Comparison of ENCODE assay signal across 1 cellular context in the genomic region with DNA sequence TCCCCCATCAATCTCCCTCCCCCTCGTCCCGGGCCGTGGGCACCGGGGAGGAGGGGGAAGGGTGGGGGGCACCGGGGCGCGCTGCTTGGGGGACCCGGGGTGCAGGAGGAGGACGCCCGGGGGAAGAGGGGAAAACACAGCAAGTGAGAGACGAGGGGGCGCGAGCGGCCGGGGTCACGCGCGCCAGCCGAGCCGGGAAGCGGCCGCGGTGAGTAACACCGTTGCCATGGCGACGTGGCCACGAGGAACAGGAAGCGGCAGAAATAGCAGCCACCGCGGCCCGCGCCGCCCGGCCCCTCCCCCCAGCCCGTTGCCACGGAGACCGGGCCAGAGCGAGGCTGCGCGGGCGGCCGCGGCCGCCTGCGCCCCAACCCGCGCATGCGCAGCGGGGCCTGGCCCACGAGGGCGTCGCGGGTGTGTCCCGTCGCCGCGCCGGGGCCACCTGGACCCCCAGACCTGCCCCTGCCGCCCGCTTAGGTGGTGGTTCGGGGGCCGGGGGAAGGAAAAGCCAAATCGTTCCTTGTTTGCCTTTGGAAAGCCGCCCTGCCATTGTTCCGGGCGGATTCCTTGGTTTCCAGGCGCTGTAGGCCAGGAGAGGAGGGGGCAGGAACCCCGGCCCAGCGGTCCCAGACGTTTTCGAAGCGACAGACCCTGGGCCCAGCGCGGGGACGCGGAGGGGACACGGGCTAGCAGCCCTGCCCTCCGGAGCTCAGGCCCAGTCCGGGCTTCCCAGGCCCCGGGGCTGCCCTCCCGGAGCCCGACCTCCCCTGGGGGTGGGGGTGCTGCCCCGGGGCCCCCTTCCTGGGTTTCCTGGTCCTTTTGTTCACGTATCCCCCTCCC.
TF ChIP-seq lines count a peak whose summit lies in the region.

No MANE protein-coding gene starts in this region.

TF ChIP-seq in HepG2, 621 proteins besides CTCF, POLR2A, EP300 and RAD21 (continued from another document and continues in another):
- TF ChIP-seq, protein P1, sequence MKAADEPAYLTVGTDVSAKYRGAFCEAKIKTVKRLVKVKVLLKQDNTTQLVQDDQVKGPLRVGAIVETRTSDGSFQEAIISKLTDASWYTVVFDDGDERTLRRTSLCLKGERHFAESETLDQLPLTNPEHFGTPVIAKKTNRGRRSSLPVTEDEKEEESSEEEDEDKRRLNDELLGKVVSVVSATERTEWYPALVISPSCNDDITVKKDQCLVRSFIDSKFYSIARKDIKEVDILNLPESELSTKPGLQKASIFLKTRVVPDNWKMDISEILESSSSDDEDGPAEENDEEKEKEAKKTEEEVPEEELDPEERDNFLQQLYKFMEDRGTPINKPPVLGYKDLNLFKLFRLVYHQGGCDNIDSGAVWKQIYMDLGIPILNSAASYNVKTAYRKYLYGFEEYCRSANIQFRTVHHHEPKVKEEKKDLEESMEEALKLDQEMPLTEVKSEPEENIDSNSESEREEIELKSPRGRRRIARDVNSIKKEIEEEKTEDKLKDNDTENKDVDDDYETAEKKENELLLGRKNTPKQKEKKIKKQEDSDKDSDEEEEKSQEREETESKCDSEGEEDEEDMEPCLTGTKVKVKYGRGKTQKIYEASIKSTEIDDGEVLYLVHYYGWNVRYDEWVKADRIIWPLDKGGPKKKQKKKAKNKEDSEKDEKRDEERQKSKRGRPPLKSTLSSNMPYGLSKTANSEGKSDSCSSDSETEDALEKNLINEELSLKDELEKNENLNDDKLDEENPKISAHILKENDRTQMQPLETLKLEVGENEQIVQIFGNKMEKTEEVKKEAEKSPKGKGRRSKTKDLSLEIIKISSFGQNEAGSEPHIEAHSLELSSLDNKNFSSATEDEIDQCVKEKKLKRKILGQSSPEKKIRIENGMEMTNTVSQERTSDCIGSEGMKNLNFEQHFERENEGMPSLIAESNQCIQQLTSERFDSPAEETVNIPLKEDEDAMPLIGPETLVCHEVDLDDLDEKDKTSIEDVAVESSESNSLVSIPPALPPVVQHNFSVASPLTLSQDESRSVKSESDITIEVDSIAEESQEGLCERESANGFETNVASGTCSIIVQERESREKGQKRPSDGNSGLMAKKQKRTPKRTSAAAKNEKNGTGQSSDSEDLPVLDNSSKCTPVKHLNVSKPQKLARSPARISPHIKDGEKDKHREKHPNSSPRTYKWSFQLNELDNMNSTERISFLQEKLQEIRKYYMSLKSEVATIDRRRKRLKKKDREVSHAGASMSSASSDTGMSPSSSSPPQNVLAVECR (CRISPR knock-in tag; IDR thresholded peaks at IDR 0.05; ENCODE audit: borderline replicate concordance), result peak; percentile 65; the same call in 1 of the 2 replicates
- TF ChIP-seq PRPF4 (IDR thresholded peaks at IDR 0.05; ENCODE audit: low read depth, low read length, poor library complexity, severe bottlenecking) (no peak), KLF11 (CRISPR knock-in tag; IDR thresholded peaks at IDR 0.05) (no peak), SIX1 (CRISPR knock-in tag; IDR thresholded peaks at IDR 0.05; ENCODE audit: borderline replicate concordance) (no peak), SP4 (CRISPR knock-in tag; IDR thresholded peaks at IDR 0.05) (no peak), SOX6 (IDR thresholded peaks at IDR 0.05) (no peak), SOX6 (CRISPR knock-in tag; IDR thresholded peaks at IDR 0.05) (no peak), GTF2F1 (IDR thresholded peaks at IDR 0.05; ENCODE audit: low read length) (no peak), SNAI1 (CRISPR knock-in tag; IDR thresholded peaks at IDR 0.05; ENCODE audit: borderline replicate concordance) (no peak), FOXP1 (IDR thresholded peaks at IDR 0.05) (no peak), FOXP1 (CRISPR knock-in tag; IDR thresholded peaks at IDR 0.05) (no peak), ZNF253 (CRISPR knock-in tag; IDR thresholded peaks at IDR 0.05; ENCODE audit: borderline replicate concordance) (no peak), MATR3 (CRISPR knock-in tag; IDR thresholded peaks at IDR 0.05) (no peak), XBP1 (CRISPR knock-in tag; IDR thresholded peaks at IDR 0.05) (no peak), SMARCE1 (IDR thresholded peaks at IDR 0.05; ENCODE audit: borderline replicate concordance) (no peak), POLR2AphosphoS5 (IDR thresholded peaks at IDR 0.05; ENCODE audit: low read depth, low read length) (no peak), AGO1 (IDR thresholded peaks at IDR 0.05; ENCODE audit: low read depth, low read length, poor library complexity, severe bottlenecking) (no peak), MTF2 (CRISPR knock-in tag; IDR thresholded peaks at IDR 0.05; ENCODE audit: borderline replicate concordance) (no peak), MYNN (CRISPR knock-in tag; IDR thresholded peaks at IDR 0.05; ENCODE audit: low read depth) (peak; percentile 78; the same call in 1 of the 2 replicates), ZNF616 (CRISPR knock-in tag; IDR thresholded peaks at IDR 0.05; ENCODE audit: low read depth) (no peak), ZNF784 (CRISPR knock-in tag; IDR thresholded peaks at IDR 0.05; ENCODE audit: borderline replicate concordance) (no peak), DBP (CRISPR knock-in tag; IDR thresholded peaks at IDR 0.05; ENCODE audit: not compliant biosample characterization) (no peak), RFX1 (IDR thresholded peaks at IDR 0.05) (peak; percentile 98), ELF3 (CRISPR knock-in tag; IDR thresholded peaks at IDR 0.05) (peak; percentile 78), ZBTB3 (CRISPR knock-in tag; IDR thresholded peaks at IDR 0.05; ENCODE audit: borderline replicate concordance, low read depth) (no peak), ZNF329 (CRISPR knock-in tag; IDR thresholded peaks at IDR 0.05; ENCODE audit: low read depth) (no peak), ATF1 (CRISPR knock-in tag; IDR thresholded peaks at IDR 0.05) (no peak), ZNF17 (CRISPR knock-in tag; IDR thresholded peaks at IDR 0.05) (no peak), KAT7 (CRISPR knock-in tag; IDR thresholded peaks at IDR 0.05; ENCODE audit: borderline replicate concordance) (no peak), CREB1 (IDR thresholded peaks at IDR 0.05) (no peak), CREB1 (CRISPR knock-in tag; IDR thresholded peaks at IDR 0.05) (no peak), HHEX (CRISPR knock-in tag; IDR thresholded peaks at IDR 0.05) (no peak), AFF4 (CRISPR knock-in tag; IDR thresholded peaks at IDR 0.05) (no peak), KAT2B (IDR thresholded peaks at IDR 0.05; ENCODE audit: borderline replicate concordance, low read depth, low read length) (no peak)
- TF ChIP-seq, protein P2, sequence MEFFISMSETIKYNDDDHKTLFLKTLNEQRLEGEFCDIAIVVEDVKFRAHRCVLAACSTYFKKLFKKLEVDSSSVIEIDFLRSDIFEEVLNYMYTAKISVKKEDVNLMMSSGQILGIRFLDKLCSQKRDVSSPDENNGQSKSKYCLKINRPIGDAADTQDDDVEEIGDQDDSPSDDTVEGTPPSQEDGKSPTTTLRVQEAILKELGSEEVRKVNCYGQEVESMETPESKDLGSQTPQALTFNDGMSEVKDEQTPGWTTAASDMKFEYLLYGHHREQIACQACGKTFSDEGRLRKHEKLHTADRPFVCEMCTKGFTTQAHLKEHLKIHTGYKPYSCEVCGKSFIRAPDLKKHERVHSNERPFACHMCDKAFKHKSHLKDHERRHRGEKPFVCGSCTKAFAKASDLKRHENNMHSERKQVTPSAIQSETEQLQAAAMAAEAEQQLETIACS (CRISPR knock-in tag; IDR thresholded peaks at IDR 0.05), result peak; percentile 36; the same call in 1 of the 2 replicates
- TF ChIP-seq, protein P3, sequence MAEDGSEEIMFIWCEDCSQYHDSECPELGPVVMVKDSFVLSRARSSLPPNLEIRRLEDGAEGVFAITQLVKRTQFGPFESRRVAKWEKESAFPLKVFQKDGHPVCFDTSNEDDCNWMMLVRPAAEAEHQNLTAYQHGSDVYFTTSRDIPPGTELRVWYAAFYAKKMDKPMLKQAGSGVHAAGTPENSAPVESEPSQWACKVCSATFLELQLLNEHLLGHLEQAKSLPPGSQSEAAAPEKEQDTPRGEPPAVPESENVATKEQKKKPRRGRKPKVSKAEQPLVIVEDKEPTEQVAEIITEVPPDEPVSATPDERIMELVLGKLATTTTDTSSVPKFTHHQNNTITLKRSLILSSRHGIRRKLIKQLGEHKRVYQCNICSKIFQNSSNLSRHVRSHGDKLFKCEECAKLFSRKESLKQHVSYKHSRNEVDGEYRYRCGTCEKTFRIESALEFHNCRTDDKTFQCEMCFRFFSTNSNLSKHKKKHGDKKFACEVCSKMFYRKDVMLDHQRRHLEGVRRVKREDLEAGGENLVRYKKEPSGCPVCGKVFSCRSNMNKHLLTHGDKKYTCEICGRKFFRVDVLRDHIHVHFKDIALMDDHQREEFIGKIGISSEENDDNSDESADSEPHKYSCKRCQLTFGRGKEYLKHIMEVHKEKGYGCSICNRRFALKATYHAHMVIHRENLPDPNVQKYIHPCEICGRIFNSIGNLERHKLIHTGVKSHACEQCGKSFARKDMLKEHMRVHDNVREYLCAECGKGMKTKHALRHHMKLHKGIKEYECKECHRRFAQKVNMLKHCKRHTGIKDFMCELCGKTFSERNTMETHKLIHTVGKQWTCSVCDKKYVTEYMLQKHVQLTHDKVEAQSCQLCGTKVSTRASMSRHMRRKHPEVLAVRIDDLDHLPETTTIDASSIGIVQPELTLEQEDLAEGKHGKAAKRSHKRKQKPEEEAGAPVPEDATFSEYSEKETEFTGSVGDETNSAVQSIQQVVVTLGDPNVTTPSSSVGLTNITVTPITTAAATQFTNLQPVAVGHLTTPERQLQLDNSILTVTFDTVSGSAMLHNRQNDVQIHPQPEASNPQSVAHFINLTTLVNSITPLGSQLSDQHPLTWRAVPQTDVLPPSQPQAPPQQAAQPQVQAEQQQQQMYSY (CRISPR knock-in tag; IDR thresholded peaks at IDR 0.05), result no peak
- TF ChIP-seq, protein P4, sequence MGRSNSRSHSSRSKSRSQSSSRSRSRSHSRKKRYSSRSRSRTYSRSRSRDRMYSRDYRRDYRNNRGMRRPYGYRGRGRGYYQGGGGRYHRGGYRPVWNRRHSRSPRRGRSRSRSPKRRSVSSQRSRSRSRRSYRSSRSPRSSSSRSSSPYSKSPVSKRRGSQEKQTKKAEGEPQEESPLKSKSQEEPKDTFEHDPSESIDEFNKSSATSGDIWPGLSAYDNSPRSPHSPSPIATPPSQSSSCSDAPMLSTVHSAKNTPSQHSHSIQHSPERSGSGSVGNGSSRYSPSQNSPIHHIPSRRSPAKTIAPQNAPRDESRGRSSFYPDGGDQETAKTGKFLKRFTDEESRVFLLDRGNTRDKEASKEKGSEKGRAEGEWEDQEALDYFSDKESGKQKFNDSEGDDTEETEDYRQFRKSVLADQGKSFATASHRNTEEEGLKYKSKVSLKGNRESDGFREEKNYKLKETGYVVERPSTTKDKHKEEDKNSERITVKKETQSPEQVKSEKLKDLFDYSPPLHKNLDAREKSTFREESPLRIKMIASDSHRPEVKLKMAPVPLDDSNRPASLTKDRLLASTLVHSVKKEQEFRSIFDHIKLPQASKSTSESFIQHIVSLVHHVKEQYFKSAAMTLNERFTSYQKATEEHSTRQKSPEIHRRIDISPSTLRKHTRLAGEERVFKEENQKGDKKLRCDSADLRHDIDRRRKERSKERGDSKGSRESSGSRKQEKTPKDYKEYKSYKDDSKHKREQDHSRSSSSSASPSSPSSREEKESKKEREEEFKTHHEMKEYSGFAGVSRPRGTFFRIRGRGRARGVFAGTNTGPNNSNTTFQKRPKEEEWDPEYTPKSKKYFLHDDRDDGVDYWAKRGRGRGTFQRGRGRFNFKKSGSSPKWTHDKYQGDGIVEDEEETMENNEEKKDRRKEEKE (IDR thresholded peaks at IDR 0.05), result no peak
- TF ChIP-seq, protein P5, sequence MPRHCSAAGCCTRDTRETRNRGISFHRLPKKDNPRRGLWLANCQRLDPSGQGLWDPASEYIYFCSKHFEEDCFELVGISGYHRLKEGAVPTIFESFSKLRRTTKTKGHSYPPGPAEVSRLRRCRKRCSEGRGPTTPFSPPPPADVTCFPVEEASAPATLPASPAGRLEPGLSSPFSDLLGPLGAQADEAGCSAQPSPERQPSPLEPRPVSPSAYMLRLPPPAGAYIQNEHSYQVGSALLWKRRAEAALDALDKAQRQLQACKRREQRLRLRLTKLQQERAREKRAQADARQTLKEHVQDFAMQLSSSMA (CRISPR knock-in tag; IDR thresholded peaks at IDR 0.05), result no peak
- TF ChIP-seq, protein P6, sequence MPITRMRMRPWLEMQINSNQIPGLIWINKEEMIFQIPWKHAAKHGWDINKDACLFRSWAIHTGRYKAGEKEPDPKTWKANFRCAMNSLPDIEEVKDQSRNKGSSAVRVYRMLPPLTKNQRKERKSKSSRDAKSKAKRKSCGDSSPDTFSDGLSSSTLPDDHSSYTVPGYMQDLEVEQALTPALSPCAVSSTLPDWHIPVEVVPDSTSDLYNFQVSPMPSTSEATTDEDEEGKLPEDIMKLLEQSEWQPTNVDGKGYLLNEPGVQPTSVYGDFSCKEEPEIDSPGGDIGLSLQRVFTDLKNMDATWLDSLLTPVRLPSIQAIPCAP (CRISPR knock-in tag; IDR thresholded peaks at IDR 0.05; ENCODE audit: low read depth), result no peak
